Comparison of ENCODE assay signal across 8 cellular contexts in the genomic region with DNA sequence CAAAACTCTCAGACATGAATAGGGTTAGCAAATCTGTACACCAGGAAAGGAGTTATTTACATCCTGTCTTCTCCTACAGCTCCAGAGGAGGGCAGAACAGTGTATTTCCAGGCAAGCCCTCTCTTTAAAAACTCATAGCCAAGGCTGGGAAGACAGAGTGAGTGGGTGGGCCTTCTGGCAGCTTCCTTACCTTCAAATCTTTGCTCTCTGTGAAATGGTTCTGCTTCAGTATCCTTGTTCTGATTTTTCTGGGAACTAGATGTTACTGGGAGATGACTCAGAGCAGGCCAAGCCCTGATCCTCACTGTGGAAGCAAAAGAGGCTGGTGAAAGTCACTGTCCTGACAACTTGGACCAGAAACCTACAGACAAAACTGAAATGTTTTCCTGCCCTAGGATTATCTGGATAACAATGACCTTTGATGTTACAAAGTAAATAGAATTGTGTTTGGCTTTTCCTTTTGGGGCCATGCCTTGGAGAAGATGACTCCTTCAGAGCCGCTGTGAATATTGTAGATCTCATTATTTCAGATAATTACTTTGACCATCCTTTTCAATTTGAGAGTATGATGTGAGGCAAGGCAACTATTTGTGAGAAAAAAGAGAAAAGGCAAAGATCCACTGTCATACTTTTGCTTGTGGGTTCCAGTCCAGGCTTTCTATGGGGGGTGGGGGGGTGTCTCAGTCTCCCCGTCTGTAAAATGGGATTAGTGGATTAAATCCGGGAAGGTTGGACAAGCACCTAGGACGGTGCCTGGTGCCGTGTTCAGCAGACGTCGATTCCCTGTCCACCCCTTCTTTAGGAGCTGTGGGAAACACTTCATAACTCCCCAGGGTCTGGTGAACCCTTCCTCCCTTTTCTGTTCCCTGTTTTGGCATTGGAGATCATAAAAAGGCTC. TPM values are rescaled to one million over a fixed set of nuclear protein-coding genes. Genes with fewer than 3 reads are reported as not detected.
DNase-seq lines count a peak whose midpoint lies in the region; ATAC-seq, FAIRE-seq and TF ChIP-seq lines count a peak whose summit lies in the region.

No MANE protein-coding gene starts in this region.

- CTCF ChIA-PET in Panc1 (lab: Charles Lee): interaction anchor here (0.6 kb wide), 1 partner anchor 342 kb away, joined by 3 read pairs; no protein-coding TSS in a partner anchor
- CTCF ChIA-PET in endothelial cell of umbilical vein (lab: Charles Lee): interaction anchor here (1.0 to 2.8 kb wide), 11 partner anchors 9 to 548 kb away, joined by 3 to 25 read pairs (median 5); no protein-coding TSS in a partner anchor

- H3K9ac ChIP-seq in endothelial cell of umbilical vein (replicated peaks; ENCODE audit: extremely low read depth, insufficient read depth, low read length): peak overlapping the region; percentile 72

- peaks cover 69% of the 10 kb centered on the region for H3K27me3 Mint-ChIP-seq in T-helper 2 cell treated with Interferon-gamma antibody and Interleukin-4, amounts not matched to agents 5 μg/mL and 100 μg/mL, for 36 hours (ENCODE audit: low read depth)

- no peaks in the 10 kb centered on the region for H3K79me2 ChIP-seq in endothelial cell of umbilical vein (ENCODE audit: control insufficient read depth, insufficient read depth, low read length)

- peaks cover 6% of the 10 kb centered on the region for H3K4me1 Mint-ChIP-seq in T-helper 2 cell treated with Interferon-gamma antibody and Interleukin-4, amounts not matched to agents 5 μg/mL and 100 μg/mL, for 36 hours (ENCODE audit: low read depth)

- H3K36me3 ChIP-seq in Panc1 (ENCODE audit: control insufficient read depth, insufficient read depth, low read length): no peaks in the 10 kb centered on the region
- H3K36me3 ChIP-seq in endothelial cell of umbilical vein (ENCODE audit: control insufficient read depth in 2 of 2, extremely low read depth in 1 of 2, insufficient read depth in 2 of 2, low read length in 2 of 2): no peaks in the 10 kb centered on the region

- peak overlapping the region; percentile 90 for H2AFZ ChIP-seq in endothelial cell of umbilical vein (ENCODE audit: low read depth, low read length)

- BruUV-seq in Panc1 (replicated peaks; lab: Mats Ljungman, UMichigan) (no TSS peak), endothelial cell of umbilical vein (replicated peaks; lab: Mats Ljungman, UMichigan) (no TSS peak)

- intact Hi-C loops in Panc1 (cut with micrococcal nuclease; ENCODE audit: unreplicated experiment) (no loop called here), endothelial cell of umbilical vein (cut with micrococcal nuclease) (loop anchor here (1.0 to 5.0 kb wide), 2 partner anchors 47 to 534 kb away; no protein-coding TSS in a partner anchor)

- H3K4me1 ChIP-seq in Panc1 (ENCODE audit: control insufficient read depth, insufficient read depth, low read length): 0 out of 2 replicates have a peak, but pooled peaks cover 2% of the 10 kb centered on the region
- H3K4me1 ChIP-seq in endothelial cell of umbilical vein (ENCODE audit: control insufficient read depth, extremely low read depth, insufficient read depth, low read length): peaks cover 17% of the 10 kb centered on the region

- H3K27me3 ChIP-seq in Panc1 (ENCODE audit: control insufficient read depth, insufficient read depth, low read length) (no peaks in the 10 kb centered on the region; the same call in none of the 2 replicates), endothelial cell of umbilical vein (ENCODE audit: control insufficient read depth in 2 of 2, insufficient read depth in 2 of 2, low read length in 2 of 2) (no peaks in the 10 kb centered on the region)

- H3K27ac ChIP-seq in Panc1 (ENCODE audit: low read length) (no peak overlapping the region), endothelial cell of umbilical vein (ENCODE audit: insufficient read depth, low read depth, low read length) (no peak overlapping the region)

- POLR2A ChIA-PET in Panc1 (lab: Charles Lee): no interaction called here
- POLR2A ChIA-PET in endothelial cell of umbilical vein (lab: Charles Lee): interaction anchor here (0.8 kb wide), 1 partner anchor 19 kb away, joined by 3 read pairs; the partner anchor contains the start of gene PRKD3

- no peak for TF ChIP-seq POLR2A in endothelial cell of umbilical vein (IDR thresholded peaks at IDR 0.05; ENCODE audit: low read depth, low read length)

- H3K36me3 Mint-ChIP-seq in T-helper 2 cell treated with Interferon-gamma antibody and Interleukin-4, amounts not matched to agents 5 μg/mL and 100 μg/mL, for 36 hours (ENCODE audit: low read depth): no peaks in the 10 kb centered on the region

- peak overlapping the region; percentile 80 for H3K4me3 Mint-ChIP-seq in T-helper 2 cell treated with Interferon-gamma antibody and Interleukin-4, amounts not matched to agents 5 μg/mL and 100 μg/mL, for 36 hours

- H3K4me3 ChIP-seq in Panc1 (ENCODE audit: low read depth in 2 of 2, low read length in 2 of 2) (peak overlapping the region; percentile 42 to 63), endothelial cell of umbilical vein (replicated peaks in 1 of 3; ENCODE audit: insufficient read depth in 1 of 3, low read depth in 1 of 3, low read length in 3 of 3) (peak overlapping the region; percentile 9 to 54 (median 53))

- no peak overlapping the region for H3K27ac Mint-ChIP-seq in T-helper 2 cell treated with Interferon-gamma antibody and Interleukin-4, amounts not matched to agents 5 μg/mL and 100 μg/mL, for 36 hours

- no peaks in the 10 kb centered on the region for H3K9me1 ChIP-seq in endothelial cell of umbilical vein (replicated peaks; ENCODE audit: control insufficient read depth, extremely low read depth, insufficient read depth, low read length)

- ATAC-seq in Panc1 (peak; percentile 73), HG02981 (IDR thresholded peaks at IDR 0.05; ENCODE audit: unreplicated experiment) (no peak)

- no peaks in the 10 kb centered on the region for H4K20me1 ChIP-seq in endothelial cell of umbilical vein (replicated peaks; ENCODE audit: control insufficient read depth, extremely low read depth, insufficient read depth, low read length)

- DNase-seq in T-helper 2 cell treated with Interferon-gamma antibody and Interleukin-4, amounts not matched to agents 5 μg/mL and 100 μg/mL, for 36 hours (ENCODE audit: low spot score): no peak
- DNase-seq in T-helper 2 cell (no peak), Panc1 (ENCODE audit: low read depth, low spot score) (no peak), endothelial cell of umbilical vein (ENCODE audit: low read depth, low spot score) (peak; percentile 47), mucosa of gallbladder (ENCODE audit: low spot score) (peak; percentile 25), nucleus accumbens (lab: John Stamatoyannopoulos, UW) (no peak)
- DNase-seq in NK-92 treated with Interleukin-12 subunit alpha and Interleukin-12 subunit beta, amount 100 ng/mL, for 24 hours (lab: John Stamatoyannopoulos, UW): no peak

- H3K4me2 ChIP-seq in endothelial cell of umbilical vein (ENCODE audit: insufficient read depth, low read length): peak overlapping the region; percentile 62

- FAIRE-seq in endothelial cell of umbilical vein (lab: Jason Lieb, UNC): peak; percentile 55

- H3K9me3 ChIP-seq in Panc1 (ENCODE audit: control insufficient read depth, insufficient read depth, low read depth, low read length) (no peaks in the 10 kb centered on the region), endothelial cell of umbilical vein (replicated peaks; ENCODE audit: control insufficient read depth, insufficient read depth, low read length) (no peaks in the 10 kb centered on the region)

- dilution Hi-C loops in endothelial cell of umbilical vein (cut with MboI; ENCODE audit: extremely low pct_ligation_motif_present, low sequenced_read_pairs): no loop called here

- in situ Hi-C loops in Panc1 (cut with HindIII; ENCODE audit: low pct_unique_long_range_greater_than_20kb, low sequenced_read_pairs): no loop called here

- no peaks in the 10 kb centered on the region for H3K9me3 Mint-ChIP-seq in T-helper 2 cell treated with Interferon-gamma antibody and Interleukin-4, amounts not matched to agents 5 μg/mL and 100 μg/mL, for 36 hours

- TF ChIP-seq CTCF in Panc1 (IDR thresholded peaks at IDR 0.05) (peak; percentile 53), endothelial cell of umbilical vein (IDR thresholded peaks at IDR 0.05; ENCODE audit: extremely low read depth in 1 of 2, insufficient read depth in 1 of 2, low read depth in 1 of 2, low read length in 2 of 2) (peak in 1 of 2 donors; percentile 24)

TF ChIP-seq in endothelial cell of umbilical vein, 7 proteins besides CTCF, POLR2A, EP300 and RAD21:
- TF ChIP-seq FOS (IDR thresholded peaks at IDR 0.05; ENCODE audit: borderline replicate concordance, insufficient read depth, low read length): peak; percentile 49
- no peak for TF ChIP-seq POLR2AphosphoS5 (IDR thresholded peaks at IDR 0.05; ENCODE audit: insufficient read depth, low read depth, low read length)
- TF ChIP-seq JUN (IDR thresholded peaks at IDR 0.05; ENCODE audit: borderline replicate concordance, insufficient read depth, insufficient read length, low read depth): no peak

RNA-seq across cellular contexts. Expression of gene QPCT, which starts 0.6 kb away (rescaled TPM):
- 2.3 TPM for total RNA-seq in Panc1 (2021; ENCODE audit: unreplicated experiment)
- polyA plus RNA-seq in Panc1 (2012; ENCODE audit: insufficient read length): 2.2 TPM
- total RNA-seq in endothelial cell of umbilical vein: 12.8 and 14.3 TPM in 2 replicates
- 17.2 and 20.6 TPM in 2 replicates for polyA plus RNA-seq in endothelial cell of umbilical vein
- 15.0 and 15.4 TPM in 2 replicates for polyA plus RNA-seq in endothelial cell of umbilical vein (2011; cell fraction: cytosol; rRNA removed)
- 8.5 TPM in 2 replicates for polyA plus RNA-seq in endothelial cell of umbilical vein (2011; cell fraction: nucleus; rRNA removed)
- 10.8 and 21.0 TPM in 2 replicates for polyA plus RNA-seq in endothelial cell of umbilical vein (2012)
- 20.2 and 26.9 TPM in 2 replicates for polyA minus RNA-seq in endothelial cell of umbilical vein
- not detected for polyA minus RNA-seq in endothelial cell of umbilical vein (2011; cell fraction: cytosol; rRNA and poly(A)+ RNA removed)
- 6.6 and 6.9 TPM in 2 replicates for polyA minus RNA-seq in endothelial cell of umbilical vein (2011; cell fraction: nucleus; rRNA and poly(A)+ RNA removed)
- total RNA-seq in mucosa of gallbladder: 7.9 TPM

RNA-seq across cellular contexts. Expression of gene PRKD3, which starts 19.2 kb away (rescaled TPM):
- total RNA-seq in Panc1 (2021; ENCODE audit: unreplicated experiment): 21.8 TPM
- polyA plus RNA-seq in Panc1 (2012; ENCODE audit: insufficient read length): 15.3 TPM
- total RNA-seq in endothelial cell of umbilical vein: 47.3 and 48.4 TPM in 2 replicates
- polyA plus RNA-seq in endothelial cell of umbilical vein: 11.9 and 14.9 TPM in 2 replicates
- polyA plus RNA-seq in endothelial cell of umbilical vein (2011; cell fraction: cytosol; rRNA removed): 17.6 and 18.1 TPM in 2 replicates
- 43.1 and 51.5 TPM in 2 replicates for polyA plus RNA-seq in endothelial cell of umbilical vein (2011; cell fraction: nucleus; rRNA removed)
- 23.0 and 35.6 TPM in 2 replicates for polyA plus RNA-seq in endothelial cell of umbilical vein (2012)
- 45.1 and 46.9 TPM in 2 replicates for polyA minus RNA-seq in endothelial cell of umbilical vein
- 40.1 TPM for polyA minus RNA-seq in endothelial cell of umbilical vein (2011; cell fraction: cytosol; rRNA and poly(A)+ RNA removed)
- 55.8 and 91.6 TPM in 2 replicates for polyA minus RNA-seq in endothelial cell of umbilical vein (2011; cell fraction: nucleus; rRNA and poly(A)+ RNA removed)
- 23.9 TPM for total RNA-seq in mucosa of gallbladder

Comparison
In these comparisons a context has a peak if more than half of its experiments do, and no peak if none do; other contexts are left out.
1. DNase-seq: peak in endothelial cell of umbilical vein (single experiment) and mucosa of gallbladder (single experiment); none in T-helper 2 cell treated with Interferon-gamma antibody and Interleukin-4, amounts not matched to agents 5 μg/mL and 100 μg/mL, for 36 hours (single experiment), T-helper 2 cell (0 of 5), Panc1 (single experiment), NK-92 treated with Interleukin-12 subunit alpha and Interleukin-12 subunit beta, amount 100 ng/mL, for 24 hours (single experiment) and nucleus accumbens (0 of 56).